1 cellular context compared by ENCODE assay signal in the genomic region with DNA sequence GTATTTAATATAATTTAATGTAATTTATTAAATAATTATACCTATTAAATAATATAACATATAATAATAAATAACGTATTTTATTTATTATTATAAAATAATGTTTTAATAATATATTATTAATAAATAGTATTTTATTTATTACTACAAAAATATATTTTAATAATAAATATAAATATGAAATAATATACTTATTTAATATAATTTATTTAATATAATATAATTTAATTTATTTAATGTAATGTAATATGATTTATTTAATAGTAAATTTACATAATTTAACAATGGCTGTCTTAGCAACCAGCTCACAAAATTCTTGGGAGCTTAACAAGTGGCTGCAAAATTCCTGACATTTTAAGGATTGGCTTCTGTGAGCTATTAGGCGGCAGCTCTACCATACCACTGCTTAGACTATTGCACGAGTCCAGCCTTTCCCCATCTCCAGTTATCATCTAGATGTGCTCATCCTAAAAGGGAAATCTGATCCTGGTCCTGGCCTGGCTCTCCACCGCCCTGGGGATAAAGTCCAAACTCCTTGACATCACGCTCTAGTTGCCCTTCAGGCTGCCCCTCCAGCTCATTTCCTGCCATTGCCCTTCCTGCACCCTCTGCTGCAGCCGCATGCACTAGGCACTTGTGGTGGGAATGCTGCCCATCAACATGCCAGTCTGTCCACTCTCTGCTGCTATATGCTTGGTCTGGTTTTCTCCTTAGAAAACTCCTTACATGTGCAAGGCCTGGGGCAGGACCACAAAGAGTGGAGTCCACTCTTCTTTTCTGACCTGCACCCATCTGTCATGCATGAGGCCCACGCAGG.
TF ChIP-seq lines count a peak whose summit lies in the region.

No MANE protein-coding gene starts in this region.

TF ChIP-seq in H1, 55 proteins besides CTCF, POLR2A, EP300 and RAD21 (continued from another document):
- no peak for TF ChIP-seq USF2 (IDR thresholded peaks at IDR 0.05; ENCODE audit: low read length)
